8 cellular contexts compared by ENCODE assay signal in genomic region chr17:75260679-75261335, GRCh38. TPM values are rescaled to one million over a fixed set of nuclear protein-coding genes. Genes with fewer than 3 reads are reported as not detected.
DNase-seq lines count a peak whose midpoint lies in the region; ATAC-seq and TF ChIP-seq lines count a peak whose summit lies in the region.

No MANE protein-coding gene starts in this region.

- peak overlapping the region; percentile 95 for H3K27ac ChIP-seq in RWPE1
- H3K27ac ChIP-seq in muscle layer of colon (ENCODE audit: low read depth, low read length): peak overlapping the region; percentile 98
- H3K27ac ChIP-seq in urinary bladder (ENCODE audit: low read depth): peak overlapping the region; percentile 89

- H3K36me3 ChIP-seq in muscle layer of colon (ENCODE audit: insufficient read depth, low read length) (peaks cover 27% of the 10 kb centered on the region), urinary bladder (ENCODE audit: insufficient read depth) (peaks cover 5% of the 10 kb centered on the region)

- 2% methylated on average over 31 of the region's 31 CpGs for WGBS in urinary bladder

- POLR2A ChIA-PET in RWPE1 (lab: Yijun Ruan, JAX; ENCODE audit: low non-redundant PET): interaction anchor here (0.5 to 2.2 kb wide), 6 partner anchors 10 to 895 kb away, joined by 3 to 16 read pairs (median 7); partner anchors contain the start of genes GRB2, MIF4GD and SLC25A19

- DNase-seq in RWPE1 (ENCODE audit: low spot score) (no peak), choroid plexus epithelial cell (ENCODE audit: low read depth) (peak; percentile 35), NCI-H524 (lab: John Stamatoyannopoulos, UW) (no peak), occipital lobe (lab: John Stamatoyannopoulos, UW) (no peak)

- TF ChIP-seq CTCF in RWPE1 (conservative IDR thresholded peaks at IDR 0.05; ENCODE audit: low read depth): no peak
- TF ChIP-seq CTCF in choroid plexus epithelial cell (conservative IDR thresholded peaks at IDR 0.05; ENCODE audit: low read depth, low read length): peak; percentile 11

- no peaks in the 10 kb centered on the region for H3K9me3 ChIP-seq in muscle layer of colon (ENCODE audit: low read length)

- CTCF ChIA-PET in RWPE1 (lab: Yijun Ruan, JAX): interaction anchor here (0.6 to 4.2 kb wide), 3 partner anchors 10 to 402 kb away, joined by 3 to 20 read pairs (median 15); partner anchors contain the start of gene MIF4GD

- no peaks in the 10 kb centered on the region for H3K27me3 ChIP-seq in muscle layer of colon (ENCODE audit: control insufficient read depth in 1 of 2, insufficient read depth in 2 of 2, low read length in 2 of 2)

- peak; percentile 20 for ATAC-seq in HG02623 (IDR thresholded peaks at IDR 0.05; ENCODE audit: unreplicated experiment)

- H3K9ac ChIP-seq in muscle layer of colon (ENCODE audit: low read length): peak overlapping the region; percentile 84

- H3K4me3 ChIP-seq in GM08714 (ENCODE audit: low read length) (peak overlapping the region; percentile 71), choroid plexus epithelial cell (ENCODE audit: low read depth, low read length) (peak overlapping the region; percentile 97), muscle layer of colon (ENCODE audit: low read depth in 1 of 2, low read length in 2 of 2) (peak overlapping the region; percentile 89 to 100), urinary bladder (ENCODE audit: low read depth, low read length) (peak overlapping the region; percentile 88)

- H3K4me1 ChIP-seq in muscle layer of colon (ENCODE audit: insufficient read depth, low read length): peaks cover 28% of the 10 kb centered on the region
- peaks cover 2% of the 10 kb centered on the region for H3K4me1 ChIP-seq in urinary bladder (ENCODE audit: insufficient read depth)

RNA-seq across cellular contexts. Expression of gene GGA3, which starts 0.6 kb away (rescaled TPM):
- 15.5 TPM for total RNA-seq in urinary bladder
- 29.7 TPM for polyA plus RNA-seq in urinary bladder
- total RNA-seq in occipital lobe: 17.6 TPM

RNA-seq across cellular contexts. Expression of gene MRPS7, which starts 0.9 kb away (rescaled TPM):
- total RNA-seq in urinary bladder (27.0 TPM), occipital lobe (29.5 TPM)
- 51.8 TPM for polyA plus RNA-seq in urinary bladder

RNA-seq across cellular contexts. Expression of gene MIF4GD, which starts 10.2 kb away (rescaled TPM):
- 9.0 TPM for total RNA-seq in urinary bladder
- 42.9 TPM for polyA plus RNA-seq in urinary bladder
- 5.0 TPM for total RNA-seq in occipital lobe

RNA-seq across cellular contexts. Expression of gene SLC25A19, which starts 28.4 kb away (rescaled TPM):
- 5.2 TPM for total RNA-seq in urinary bladder
- polyA plus RNA-seq in urinary bladder: 10.1 TPM
- total RNA-seq in occipital lobe: 4.4 TPM

RNA-seq across cellular contexts. Expression of gene NUP85, which starts 55.3 kb away (rescaled TPM):
- 36.6 TPM for total RNA-seq in urinary bladder
- 40.2 TPM for polyA plus RNA-seq in urinary bladder
- total RNA-seq in occipital lobe: 25.1 TPM
